ENCODE assay signal across 21 cellular contexts in genomic region chr2:121254748-121255147, GRCh38. TPM values are rescaled to one million over a fixed set of nuclear protein-coding genes. Genes with fewer than 3 reads are reported as not detected.
A peak's percentile ranks its signal among the peaks of the same experiment; 100 is the strongest.
DNase-seq lines count a peak whose midpoint lies in the region; ATAC-seq and TF ChIP-seq lines count a peak whose summit lies in the region.
"Had no signal": no experiment of that assay in that cellular context is flagged by ENCODE, and none has a peak within 500 bp of the region (broad histone marks: within the 10 kb centered on the region; RNA-seq: fewer than 3 reads in every experiment).

No MANE protein-coding gene starts in this region.

- peaks cover 0 to 2% (median 0%) of the 10 kb centered on the region in 9 donors for H3K9me3 Mint-ChIP-seq in naive thymus-derived CD8-positive, alpha-beta T cell
- H3K9me3 Mint-ChIP-seq in stimulated activated memory B cell treated with anti-CD40 and anti-IgM and Interleukin-4, amounts not matched to agents 10 μg/mL and 1 μg/mL and 100 μg/mL, for 72 hours, result no peaks in the 10 kb centered on the region
- H3K9me3 Mint-ChIP-seq: activated CD4-positive, alpha-beta memory T cell treated with anti-CD3 and anti-CD28 coated beads for 36 hours; activated T-cell treated with anti-CD3 and anti-CD28 coated beads, Interleukin-2, amount 50 U/mL, for 24 hours; T-helper 1 cell treated with Interleukin-12 subunit alpha and Interleukin-12 subunit beta and Interleukin-4 antibody, amounts not matched to agents 30 μg/mL and 1 μg/mL, for 36 hours had no signal

- POLR2A ChIA-PET in naive thymus-derived CD8-positive, alpha-beta T cell (lab: Charles Lee), result no interaction called here
- POLR2A ChIA-PET in A673 (lab: Charles Lee; ENCODE audit: low non-redundant PET), result interaction anchor here (0.6 kb wide), 1 partner anchor 38 kb away, joined by 3 read pairs; no protein-coding TSS in a partner anchor

- H3K36me3 ChIP-seq in upper lobe of right lung (no peaks in the 10 kb centered on the region), A673 (ENCODE audit: insufficient read depth, low read length, poor library complexity, severe bottlenecking) (no peaks in the 10 kb centered on the region)
- H3K36me3 ChIP-seq: neural progenitor cell, WERI-Rb-1 had no signal

- no TSS peak for BruUV-seq in A673 (replicated peaks; lab: Mats Ljungman, UMichigan)

- no peak overlapping the region for H3K27ac Mint-ChIP-seq in naive thymus-derived CD8-positive, alpha-beta T cell
- H3K27ac Mint-ChIP-seq in stimulated activated memory B cell treated with anti-CD40 and anti-IgM and Interleukin-4, amounts not matched to agents 10 μg/mL and 1 μg/mL and 100 μg/mL, for 72 hours, result no peak overlapping the region
- H3K27ac Mint-ChIP-seq: activated CD4-positive, alpha-beta memory T cell treated with anti-CD3 and anti-CD28 coated beads for 36 hours; activated naive CD8-positive, alpha-beta T cell; activated T-cell treated with anti-CD3 and anti-CD28 coated beads, Interleukin-2, amount 50 U/mL, for 24 hours; neural progenitor cell; T-helper 1 cell treated with Interleukin-12 subunit alpha and Interleukin-12 subunit beta and Interleukin-4 antibody, amounts not matched to agents 30 μg/mL and 1 μg/mL, for 36 hours had no signal

- no peaks in the 10 kb centered on the region for H3K4me1 ChIP-seq in upper lobe of right lung
- H3K4me1 ChIP-seq in A673 (ENCODE audit: insufficient read depth, low read length, poor library complexity, severe bottlenecking), result no peaks in the 10 kb centered on the region
- H3K4me1 ChIP-seq: neural progenitor cell had no signal

- intact Hi-C loops in cardiac septum (cut with DNase I) (no loop called here), Right ventricle myocardium inferior (cut with DNase I) (no loop called here), upper lobe of right lung (cut with DNase I) (no loop called here), A673 (cut with micrococcal nuclease; ENCODE audit: unreplicated experiment) (no loop called here)

- H3K9me3 ChIP-seq in upper lobe of right lung (no peaks in the 10 kb centered on the region), A673 (ENCODE audit: low read depth, low read length, poor library complexity, severe bottlenecking) (no peaks in the 10 kb centered on the region)

- DNase-seq in cardiac septum (ENCODE audit: low spot score), result peak; percentile 62
- no peak for DNase-seq in Right ventricle myocardium inferior (ENCODE audit: missing footprints)
- peak; percentile 72 for DNase-seq in NCI-H2171 treated with DMSO at 0.1 percent for 48 hours (lab: John Stamatoyannopoulos, UW)
- peak; percentile 20 for DNase-seq in kidney tubule cell (ENCODE audit: low spot score)
- peak; percentile 78 for DNase-seq in upper lobe of right lung
- no peak for DNase-seq in naive thymus-derived CD8-positive, alpha-beta T cell
- no peak for DNase-seq in A673 (ENCODE audit: low spot score)
- DNase-seq: activated CD4-positive, alpha-beta memory T cell treated with anti-CD3 and anti-CD28 coated beads for 36 hours; activated T-cell treated with anti-CD3 and anti-CD28 coated beads, Interleukin-2, amount 50 U/mL, for 24 hours; C1 segment of cervical spinal cord; HCEC 1CT; Karpas-422; NCI-H1930; WERI-Rb-1 had no signal

- H3K27me3 Mint-ChIP-seq in naive thymus-derived CD8-positive, alpha-beta T cell, result peaks cover 8 to 28% (median 14%) of the 10 kb centered on the region in 5 donors
- H3K27me3 Mint-ChIP-seq in stimulated activated memory B cell treated with anti-CD40 and anti-IgM and Interleukin-4, amounts not matched to agents 10 μg/mL and 1 μg/mL and 100 μg/mL, for 72 hours, result peaks cover 9% of the 10 kb centered on the region

- H3K27ac ChIP-seq in upper lobe of right lung, result peak overlapping the region; percentile 47
- no peak overlapping the region for H3K27ac ChIP-seq in A673 (ENCODE audit: low read depth, low read length, poor library complexity, severe bottlenecking)
- H3K27ac ChIP-seq: dorsolateral prefrontal cortex, neural progenitor cell, WERI-Rb-1 had no signal

- peaks cover 0 to 3% (median 0%) of the 10 kb centered on the region in 4 donors for H3K4me1 Mint-ChIP-seq in naive thymus-derived CD8-positive, alpha-beta T cell
- H3K4me1 Mint-ChIP-seq in stimulated activated memory B cell treated with anti-CD40 and anti-IgM and Interleukin-4, amounts not matched to agents 10 μg/mL and 1 μg/mL and 100 μg/mL, for 72 hours, result peaks cover 6% of the 10 kb centered on the region

- H3K27me3 ChIP-seq in upper lobe of right lung (peaks cover 6% of the 10 kb centered on the region), A673 (replicated peaks; ENCODE audit: insufficient read depth, low read depth, low read length, poor library complexity) (no peaks in the 10 kb centered on the region)
- H3K27me3 ChIP-seq: neural progenitor cell had no signal

- H3K36me3 Mint-ChIP-seq in naive thymus-derived CD8-positive, alpha-beta T cell, result peaks cover 0 to 2% (median 0%) of the 10 kb centered on the region in 3 donors
- no peaks in the 10 kb centered on the region for H3K36me3 Mint-ChIP-seq in stimulated activated memory B cell treated with anti-CD40 and anti-IgM and Interleukin-4, amounts not matched to agents 10 μg/mL and 1 μg/mL and 100 μg/mL, for 72 hours
- H3K36me3 Mint-ChIP-seq: activated CD4-positive, alpha-beta memory T cell treated with anti-CD3 and anti-CD28 coated beads for 36 hours; activated naive CD8-positive, alpha-beta T cell; neural progenitor cell had no signal

- ATAC-seq in Right ventricle myocardium inferior, result no peak
- ATAC-seq in upper lobe of right lung, result peak; percentile 89
- ATAC-seq in naive thymus-derived CD8-positive, alpha-beta T cell, result no peak
- no peak for ATAC-seq in stimulated activated memory B cell treated with anti-CD40 and anti-IgM and Interleukin-4, amounts not matched to agents 10 μg/mL and 1 μg/mL and 100 μg/mL, for 72 hours

- TF ChIP-seq CTCF in upper lobe of right lung (IDR thresholded peaks at IDR 0.05) (no peak), A673 (conservative IDR thresholded peaks at IDR 0.05; ENCODE audit: low read depth, low read length) (no peak)

- CTCF ChIA-PET in A673 (lab: Charles Lee), result no interaction called here

- no peak overlapping the region for H3K4me3 ChIP-seq in upper lobe of right lung
- no peak overlapping the region for H3K4me3 ChIP-seq in A673 (ENCODE audit: low read depth, low read length, poor library complexity, severe bottlenecking)
- H3K4me3 ChIP-seq: dorsolateral prefrontal cortex, neural progenitor cell had no signal

- no peak overlapping the region for H3K4me3 Mint-ChIP-seq in naive thymus-derived CD8-positive, alpha-beta T cell
- H3K4me3 Mint-ChIP-seq in stimulated activated memory B cell treated with anti-CD40 and anti-IgM and Interleukin-4, amounts not matched to agents 10 μg/mL and 1 μg/mL and 100 μg/mL, for 72 hours, result no peak overlapping the region
- H3K4me3 Mint-ChIP-seq: activated CD4-positive, alpha-beta memory T cell treated with anti-CD3 and anti-CD28 coated beads for 36 hours; activated naive CD8-positive, alpha-beta T cell; activated T-cell treated with anti-CD3 and anti-CD28 coated beads, Interleukin-2, amount 50 U/mL, for 24 hours; neural progenitor cell; T-helper 1 cell treated with Interleukin-12 subunit alpha and Interleukin-12 subunit beta and Interleukin-4 antibody, amounts not matched to agents 30 μg/mL and 1 μg/mL, for 36 hours had no signal

RNA-seq across cellular contexts. Expression of gene TFCP2L1, which starts 30.3 kb away (rescaled TPM):
- total RNA-seq in cardiac septum, result 0.03 TPM
- 0.30 TPM for total RNA-seq in Right ventricle myocardium inferior
- total RNA-seq in upper lobe of right lung, result 22.0 TPM
- total RNA-seq in naive thymus-derived CD8-positive, alpha-beta T cell, result not detected
- under 1 TPM in 1 of 3 donors, not detected in 2; 0.53 TPM for polyA plus RNA-seq in naive thymus-derived CD8-positive, alpha-beta T cell
- total RNA-seq in A673 (2021), result 0.04 TPM in 1 of 2 replicates, not detected in the other
- total RNA-seq: glomerular endothelial cell, lung microvascular endothelial cell had no signal

Comparison
In these comparisons a context has a peak if more than half of its experiments do, and no peak if none do; other contexts are left out.
1. DNase-seq: peak in cardiac septum (single experiment), NCI-H2171 treated with DMSO at 0.1 percent for 48 hours (single experiment), kidney tubule cell (single experiment) and upper lobe of right lung (single experiment); none in Right ventricle myocardium inferior (single experiment), naive thymus-derived CD8-positive, alpha-beta T cell (0 of 10) and A673 (single experiment).
2. RNA of gene TFCP2L1, which starts 30.3 kb away (total RNA-seq): 22.0 TPM in upper lobe of right lung (single experiment); 0.30 TPM in Right ventricle myocardium inferior (single experiment), not detected in naive thymus-derived CD8-positive, alpha-beta T cell, 0.03 TPM in cardiac septum (single experiment) and 0.04 TPM in A673; every median in the first group is over 10 times any median in the second.